Comparison of ENCODE assay signal across 8 cellular contexts in genomic region chr6:160088069-160088773, GRCh38. TPM values are rescaled to one million over a fixed set of nuclear protein-coding genes. Genes with fewer than 3 reads are reported as not detected.
DNase-seq lines count a peak whose midpoint lies in the region; ATAC-seq and TF ChIP-seq lines count a peak whose summit lies in the region.

No MANE protein-coding gene starts in this region.

- H3K9me3 Mint-ChIP-seq in brain = no peaks in the 10 kb centered on the region
- no peaks in the 10 kb centered on the region for H3K9me3 Mint-ChIP-seq in activated T-helper 1 cell treated with anti-CD3 and anti-CD28 coated beads, Interleukin-12 subunit alpha, Interleukin-12 subunit beta, Interleukin-2, Interleukin-4 antibody, amounts not matched to agents 30 ng/mL and 10 ng/mL and 1 ng/mL, durations not matched to agents 14 hours and 24 hours and 36 hours

- DNase-seq in ELF-1 (ENCODE audit: low read depth, low spot score) (peak; percentile 56), LNCaP clone FGC (ENCODE audit: low read depth) (no peak), inferior parietal cortex (ENCODE audit: extremely low spot score) (peak; percentile 73), stomach (peak; percentile 60)
- no peak for DNase-seq in activated CD8-positive, alpha-beta memory T cell treated with anti-CD3 and anti-CD28 coated beads, Interleukin-2, amount 50 U/mL, for 4 hours
- DNase-seq in activated T-helper 1 cell treated with anti-CD3 and anti-CD28 coated beads, Interleukin-12 subunit alpha, Interleukin-12 subunit beta, Interleukin-2, Interleukin-4 antibody, amounts not matched to agents 30 ng/mL and 10 ng/mL and 1 ng/mL, durations not matched to agents 14 hours and 24 hours and 36 hours (ENCODE audit: low spot score) = no peak

- H3K27ac ChIP-seq in stomach = peak overlapping the region in 1 of 5 donors; percentile 64

- intact Hi-C loops in stomach (cut with DNase I; ENCODE audit: low total_unique reads) = no loop called here
- intact Hi-C loops in activated T-helper 1 cell treated with anti-CD3 and anti-CD28 coated beads, Interleukin-12 subunit alpha, Interleukin-12 subunit beta, Interleukin-2, Interleukin-4 antibody, amounts not matched to agents 30 ng/mL and 10 ng/mL and 1 ng/mL, durations not matched to agents 14 hours and 24 hours and 36 hours (cut with micrococcal nuclease) = no loop called here

- H3K36me3 Mint-ChIP-seq in brain = peaks cover 74% of the 10 kb centered on the region
- peaks cover 57% of the 10 kb centered on the region for H3K36me3 Mint-ChIP-seq in activated T-helper 1 cell treated with anti-CD3 and anti-CD28 coated beads, Interleukin-12 subunit alpha, Interleukin-12 subunit beta, Interleukin-2, Interleukin-4 antibody, amounts not matched to agents 30 ng/mL and 10 ng/mL and 1 ng/mL, durations not matched to agents 14 hours and 24 hours and 36 hours (ENCODE audit: low read depth)

- peaks cover 0 to 9% (median 4%) of the 10 kb centered on the region in 4 donors for H3K4me1 ChIP-seq in stomach

- 53 to 64% (median 61%) methylated on average over 12 to 13 of the region's 13 CpGs for WGBS in stomach, 5 donors

- peaks cover 77 to 100% (median 100%) of the 10 kb centered on the region in 4 donors for H3K36me3 ChIP-seq in stomach

- H3K9me3 ChIP-seq in stomach = no peaks in the 10 kb centered on the region

- H3K27me3 ChIP-seq in stomach = no peaks in the 10 kb centered on the region

- TF ChIP-seq CTCF in LNCaP clone FGC (IDR thresholded peaks at IDR 0.05; ENCODE audit: control insufficient read depth, extremely low read depth, insufficient read depth) (peak; percentile 89), brain (conservative IDR thresholded peaks at IDR 0.05) (peak; percentile 70 to 78), stomach (IDR thresholded peaks at IDR 0.05) (peak in 5 of 7 experiments; percentile 37 to 66 (median 50))

- peak overlapping the region in 4 of 5 experiments; percentile 33 to 95 (median 66) for H3K27ac Mint-ChIP-seq in brain
- no peak overlapping the region for H3K27ac Mint-ChIP-seq in activated T-helper 1 cell treated with anti-CD3 and anti-CD28 coated beads, Interleukin-12 subunit alpha, Interleukin-12 subunit beta, Interleukin-2, Interleukin-4 antibody, amounts not matched to agents 30 ng/mL and 10 ng/mL and 1 ng/mL, durations not matched to agents 14 hours and 24 hours and 36 hours

- H3K4me3 ChIP-seq in LNCaP clone FGC (ENCODE audit: low read depth, low read length) (no peak overlapping the region), stomach (no peak overlapping the region)

- H3K4me1 Mint-ChIP-seq in brain = no peaks in the 10 kb centered on the region
- peaks cover 21% of the 10 kb centered on the region for H3K4me1 Mint-ChIP-seq in activated T-helper 1 cell treated with anti-CD3 and anti-CD28 coated beads, Interleukin-12 subunit alpha, Interleukin-12 subunit beta, Interleukin-2, Interleukin-4 antibody, amounts not matched to agents 30 ng/mL and 10 ng/mL and 1 ng/mL, durations not matched to agents 14 hours and 24 hours and 36 hours (ENCODE audit: low read depth)

- no peaks in the 10 kb centered on the region for H3K27me3 Mint-ChIP-seq in brain
- no peaks in the 10 kb centered on the region for H3K27me3 Mint-ChIP-seq in activated T-helper 1 cell treated with anti-CD3 and anti-CD28 coated beads, Interleukin-12 subunit alpha, Interleukin-12 subunit beta, Interleukin-2, Interleukin-4 antibody, amounts not matched to agents 30 ng/mL and 10 ng/mL and 1 ng/mL, durations not matched to agents 14 hours and 24 hours and 36 hours (ENCODE audit: insufficient read depth)

- no peak for TF ChIP-seq POLR2A in stomach (IDR thresholded peaks at IDR 0.05)

- TF ChIP-seq EP300 in stomach (IDR thresholded peaks at IDR 0.05) = no peak

- ATAC-seq in GM19467 (IDR thresholded peaks at IDR 0.05; ENCODE audit: unreplicated experiment) = no peak

- H3K4me3 Mint-ChIP-seq in brain = no peak overlapping the region
- H3K4me3 Mint-ChIP-seq in activated T-helper 1 cell treated with anti-CD3 and anti-CD28 coated beads, Interleukin-12 subunit alpha, Interleukin-12 subunit beta, Interleukin-2, Interleukin-4 antibody, amounts not matched to agents 30 ng/mL and 10 ng/mL and 1 ng/mL, durations not matched to agents 14 hours and 24 hours and 36 hours = no peak overlapping the region

RNA-seq across cellular contexts. Expression of gene SLC22A1, which starts 33.4 kb away (rescaled TPM):
- not detected for polyA plus RNA-seq in brain (ENCODE audit: insufficient read depth, low read depth, low replicate concordance)
- total RNA-seq in stomach = 10 to 100 TPM in 1 of 5 donors, 1 to 10 TPM in 3, not detected in 1; 2.0 to 36.2 (median 2.7) TPM
- polyA plus RNA-seq in stomach = under 1 TPM in 2 of 3 donors, not detected in 1; 0.20 to 0.31 TPM
- 2.9 and 3.7 TPM in 2 replicates for total RNA-seq in activated T-helper 1 cell treated with anti-CD3 and anti-CD28 coated beads, Interleukin-12 subunit alpha, Interleukin-12 subunit beta, Interleukin-2, Interleukin-4 antibody, amounts not matched to agents 30 ng/mL and 10 ng/mL and 1 ng/mL, durations not matched to agents 14 hours and 24 hours and 36 hours

Comparison
In these comparisons a context has a peak if more than half of its experiments do, and no peak if none do; other contexts are left out.
1. DNase-seq: peak in ELF-1 (single experiment), inferior parietal cortex (single experiment) and stomach (single experiment); none in LNCaP clone FGC (single experiment), activated CD8-positive, alpha-beta memory T cell treated with anti-CD3 and anti-CD28 coated beads, Interleukin-2, amount 50 U/mL, for 4 hours (single experiment) and activated T-helper 1 cell treated with anti-CD3 and anti-CD28 coated beads, Interleukin-12 subunit alpha, Interleukin-12 subunit beta, Interleukin-2, Interleukin-4 antibody, amounts not matched to agents 30 ng/mL and 10 ng/mL and 1 ng/mL, durations not matched to agents 14 hours and 24 hours and 36 hours (single experiment).
2. Peak in every context shown above with its lines, with median percentiles within 50 percentile points of each other: CTCF ChIP-seq.